Comparison of ENCODE assay signal across 26 cellular contexts in the genomic region with DNA sequence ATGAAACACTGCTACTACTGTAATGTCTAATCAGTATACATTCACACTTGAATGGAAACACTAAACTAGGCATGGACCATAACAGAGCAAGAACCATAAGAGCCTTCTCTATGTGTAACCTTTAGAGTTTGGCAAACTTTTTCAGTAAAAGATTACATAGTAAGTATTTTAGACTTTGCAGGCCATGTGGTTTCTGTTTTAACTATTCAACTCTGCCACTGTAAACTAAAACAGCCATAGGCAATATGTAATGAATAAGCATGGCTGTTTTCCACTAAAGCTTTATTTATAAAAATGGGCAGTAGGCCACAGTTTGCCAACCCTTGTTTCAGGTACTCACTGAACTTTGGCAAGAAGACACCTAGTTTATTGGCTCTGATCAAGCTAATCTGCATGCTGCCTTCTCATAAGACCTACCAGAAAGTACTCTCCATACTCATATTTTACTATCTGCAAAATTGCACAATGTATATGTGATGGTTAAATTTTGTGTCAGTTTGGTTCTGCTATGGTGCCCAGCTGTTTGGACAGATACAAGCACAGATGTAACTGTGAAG. TPM values are rescaled to one million over a fixed set of nuclear protein-coding genes. Genes with fewer than 3 reads are reported as not detected.
DNase-seq lines count a peak whose midpoint lies in the region; ATAC-seq, FAIRE-seq and TF ChIP-seq lines count a peak whose summit lies in the region.
"Had no signal": no experiment of that assay in that cellular context is flagged by ENCODE, and none has a peak within 500 bp of the region (broad histone marks: within the 10 kb centered on the region; RNA-seq: fewer than 3 reads in every experiment).

No MANE protein-coding gene starts in this region.

- H2AK9ac ChIP-seq in IMR-90 (replicated peaks; ENCODE audit: low read depth, low read length, poor library complexity) = no peak overlapping the region

- H2AK5ac ChIP-seq in IMR-90 (ENCODE audit: low read depth, low read length) = no peak overlapping the region

- H2BK20ac ChIP-seq in IMR-90 (ENCODE audit: low read depth, low read length) = no peak overlapping the region

- CTCF ChIA-PET in IMR-90 (lab: Yijun Ruan, JAX) = no interaction called here

- BruUV-seq in IMR-90 (replicated peaks; lab: Mats Ljungman, UMichigan) = no TSS peak

- no peak for FAIRE-seq in astrocyte (lab: Jason Lieb, UNC)
- FAIRE-seq: GM12892, keratinocyte, TTC549 had no signal

- H3K36me3 ChIP-seq in IMR-90 (ENCODE audit: control insufficient read depth, insufficient read depth, low read length) (peaks cover 4% of the 10 kb centered on the region), astrocyte (ENCODE audit: insufficient read depth, low read length) (peaks cover 5% of the 10 kb centered on the region), right lobe of liver (no peaks in the 10 kb centered on the region), suprapubic skin (peaks cover 4% of the 10 kb centered on the region)
- H3K36me3 ChIP-seq: stomach had no signal

- intact Hi-C loops in IMR-90 (cut with micrococcal nuclease) (no loop called here), right lobe of liver (cut with DNase I) (no loop called here)

- H2BK5ac ChIP-seq in IMR-90 (ENCODE audit: low read depth, low read length, poor library complexity, severe bottlenecking) = no peak overlapping the region

- H3K27ac ChIP-seq in IMR-90 (ENCODE audit: insufficient read depth, low read length) = peak overlapping the region; percentile 29; the same call in 1 of the 2 replicates
- H3K27ac ChIP-seq in astrocyte (ENCODE audit: low read depth, low read length) = no peak overlapping the region
- no peak overlapping the region for H3K27ac ChIP-seq in right lobe of liver
- H3K27ac ChIP-seq in suprapubic skin = peak overlapping the region; percentile 38
- H3K27ac ChIP-seq: GM23248, HL-60, parathyroid adenoma had no signal

- H2BK15ac ChIP-seq in IMR-90 (ENCODE audit: low read depth, low read length) = no peak overlapping the region

- H3K56ac ChIP-seq in IMR-90 (ENCODE audit: extremely low read depth, insufficient read depth, low read length) = no peak overlapping the region

- H3K4me1 Mint-ChIP-seq in astrocyte (ENCODE audit: low read depth, unreplicated experiment) = peaks cover 56% of the 10 kb centered on the region
- H3K4me1 Mint-ChIP-seq in stimulated activated naive B cell treated with anti-CD40 and anti-IgM and Interleukin-4, amounts not matched to agents 10 μg/mL and 1 μg/mL and 100 μg/mL, for 72 hours = peaks cover 0 to 7% of the 10 kb centered on the region in 2 donors
- H3K4me1 Mint-ChIP-seq: activated T-helper 17 cell treated with anti-CD3 and anti-CD28 coated beads, Interleukin-2, amount 50 U/mL, for 72 hours; naive thymus-derived CD8-positive, alpha-beta T cell had no signal

- H2AFZ ChIP-seq in IMR-90 (replicated peaks; ENCODE audit: low read length, poor library complexity) = no peak overlapping the region
- H2AFZ ChIP-seq in astrocyte (ENCODE audit: low read depth, low read length) = no peak overlapping the region
- H2AFZ ChIP-seq: GM23248, parathyroid adenoma had no signal

- no peak for TF ChIP-seq EP300 in suprapubic skin (IDR thresholded peaks at IDR 0.05)

- peak overlapping the region; percentile 17; the same call in 1 of the 2 replicates for H3K23ac ChIP-seq in IMR-90 (ENCODE audit: low read depth, low read length)

- H3K14ac ChIP-seq in IMR-90 (replicated peaks; ENCODE audit: low read depth, low read length) = no peak overlapping the region

- no peak overlapping the region for H4K91ac ChIP-seq in IMR-90 (ENCODE audit: insufficient read depth, low read depth, low read length)

- peaks cover 12% of the 10 kb centered on the region for H3K36me3 Mint-ChIP-seq in astrocyte (ENCODE audit: low read depth, unreplicated experiment)
- no peaks in the 10 kb centered on the region for H3K36me3 Mint-ChIP-seq in stimulated activated naive B cell treated with anti-CD40 and anti-IgM and Interleukin-4, amounts not matched to agents 10 μg/mL and 1 μg/mL and 100 μg/mL, for 72 hours
- H3K36me3 Mint-ChIP-seq: activated CD8-positive, alpha-beta memory T cell treated with anti-CD3 and anti-CD28 coated beads, Interleukin-2, amount 10 ng/mL, durations not matched to agents 7 days and 5 days; activated naive CD8-positive, alpha-beta T cell treated with anti-CD3 and anti-CD28 coated beads, Interleukin-2, amount 10 ng/mL, durations not matched to agents 7 days and 5 days; brain; CD8-positive, alpha-beta T cell; naive thymus-derived CD8-positive, alpha-beta T cell; T-cell had no signal

- no peak overlapping the region for H3K4me3 ChIP-seq in IMR-90 (ENCODE audit: insufficient read depth, low read depth, low read length)
- H3K4me3 ChIP-seq in astrocyte (ENCODE audit: insufficient read depth, low read depth, low read length) = no peak overlapping the region
- no peak overlapping the region for H3K4me3 ChIP-seq in right lobe of liver
- H3K4me3 ChIP-seq in suprapubic skin = no peak overlapping the region
- H3K4me3 ChIP-seq: GM23248, stomach had no signal

- POLR2A ChIA-PET in IMR-90 (lab: Charles Lee; ENCODE audit: unreplicated experiment) = no interaction called here

- no peak overlapping the region for H2BK120ac ChIP-seq in IMR-90 (ENCODE audit: low read depth, low read length)

- H3K79me1 ChIP-seq in IMR-90 (ENCODE audit: low read depth in 1 of 2, low read length in 2 of 2) = peaks cover 33 to 67% of the 10 kb centered on the region in 2 experiments

- no peak overlapping the region for H3K4ac ChIP-seq in IMR-90 (ENCODE audit: low read depth, low read length)

- dilution Hi-C loops in IMR-90 (cut with HindIII; ENCODE audit: low sequenced_read_pairs, unreplicated experiment) = no loop called here

- peaks cover 21% of the 10 kb centered on the region for H3K4me1 ChIP-seq in IMR-90 (ENCODE audit: control insufficient read depth, insufficient read depth, low read length)
- peaks cover 37% of the 10 kb centered on the region for H3K4me1 ChIP-seq in astrocyte (ENCODE audit: insufficient read depth, low read length)
- peaks cover 0 to 31% (median 12%) of the 10 kb centered on the region in 4 donors for H3K4me1 ChIP-seq in right lobe of liver
- peaks cover 62% of the 10 kb centered on the region for H3K4me1 ChIP-seq in suprapubic skin
- H3K4me1 ChIP-seq: parathyroid adenoma had no signal

- DNase-seq in IMR-90 (peak; percentile 42), astrocyte (ENCODE audit: low read depth) (no peak), right lobe of liver (no peak), suprapubic skin (ENCODE audit: low spot score in 2 of 2) (no peak), nucleus accumbens (lab: John Stamatoyannopoulos, UW) (no peak)
- no peak for DNase-seq in stimulated activated naive B cell treated with anti-CD40 and anti-IgM and Interleukin-4, amounts not matched to agents 10 μg/mL and 1 μg/mL and 100 μg/mL, for 72 hours
- DNase-seq: activated CD4-positive, alpha-beta T cell treated with anti-CD3 and anti-CD28 coated beads for 48 hours; activated CD8-positive, alpha-beta memory T cell treated with anti-CD3 and anti-CD28 coated beads, Interleukin-2, amount 10 ng/mL, durations not matched to agents 7 days and 5 days; activated naive CD8-positive, alpha-beta T cell treated with anti-CD3 and anti-CD28 coated beads, Interleukin-2, amount 10 ng/mL, durations not matched to agents 7 days and 5 days; CD8-positive, alpha-beta T cell; GM23248; mesendoderm; naive thymus-derived CD8-positive, alpha-beta T cell; NCI-H774; SHP77 treated with DMSO at 0.1 percent for 48 hours; stimulated activated CD4-positive, alpha-beta T cell treated with anti-CD3 and anti-CD28 coated beads, Interleukin-4, amount 100 ng/mL, for 1 hour; stomach; T-cell had no signal

- TF ChIP-seq RAD21 in IMR-90 (IDR thresholded peaks at IDR 0.05; ENCODE audit: low read length) = no peak

- H3K27ac Mint-ChIP-seq in astrocyte (ENCODE audit: unreplicated experiment) = peak overlapping the region; percentile 54
- H3K27ac Mint-ChIP-seq in stimulated activated naive B cell treated with anti-CD40 and anti-IgM and Interleukin-4, amounts not matched to agents 10 μg/mL and 1 μg/mL and 100 μg/mL, for 72 hours = no peak overlapping the region
- H3K27ac Mint-ChIP-seq: activated CD8-positive, alpha-beta memory T cell treated with anti-CD3 and anti-CD28 coated beads, Interleukin-2, amount 10 ng/mL, durations not matched to agents 7 days and 5 days; activated naive CD8-positive, alpha-beta T cell treated with anti-CD3 and anti-CD28 coated beads, Interleukin-2, amount 10 ng/mL, durations not matched to agents 7 days and 5 days; activated T-helper 17 cell treated with anti-CD3 and anti-CD28 coated beads, Interleukin-2, amount 50 U/mL, for 72 hours; CD8-positive, alpha-beta T cell; naive thymus-derived CD8-positive, alpha-beta T cell; T-cell had no signal

- TF ChIP-seq POLR2A in IMR-90 (IDR thresholded peaks at IDR 0.05; ENCODE audit: low read depth, low read length) (no peak), right lobe of liver (IDR thresholded peaks at IDR 0.05) (no peak), suprapubic skin (IDR thresholded peaks at IDR 0.05) (no peak)

- H3K9me3 Mint-ChIP-seq in astrocyte (ENCODE audit: unreplicated experiment) = no peaks in the 10 kb centered on the region
- no peaks in the 10 kb centered on the region for H3K9me3 Mint-ChIP-seq in stimulated activated naive B cell treated with anti-CD40 and anti-IgM and Interleukin-4, amounts not matched to agents 10 μg/mL and 1 μg/mL and 100 μg/mL, for 72 hours
- H3K9me3 Mint-ChIP-seq: activated naive CD8-positive, alpha-beta T cell treated with anti-CD3 and anti-CD28 coated beads, Interleukin-2, amount 10 ng/mL, durations not matched to agents 7 days and 5 days; activated T-helper 17 cell treated with anti-CD3 and anti-CD28 coated beads, Interleukin-2, amount 50 U/mL, for 72 hours; brain; CD8-positive, alpha-beta T cell; naive thymus-derived CD8-positive, alpha-beta T cell; T-cell had no signal

- H3K27me3 ChIP-seq in IMR-90 (ENCODE audit: control insufficient read depth, insufficient read depth, low read length) (no peaks in the 10 kb centered on the region), astrocyte (ENCODE audit: insufficient read depth, low read length) (no peaks in the 10 kb centered on the region), right lobe of liver (no peaks in the 10 kb centered on the region), suprapubic skin (no peaks in the 10 kb centered on the region)
- H3K27me3 ChIP-seq: stomach had no signal

- in situ Hi-C loops in IMR-90 (cut with MboI; ENCODE audit: low sequenced_read_pairs) = no loop called here

- H3K9ac ChIP-seq in IMR-90 (ENCODE audit: low read depth, low read length) = no peak overlapping the region
- no peak overlapping the region for H3K9ac ChIP-seq in astrocyte (ENCODE audit: low read length)
- H3K9ac ChIP-seq: GM23248, parathyroid adenoma had no signal

- peak; percentile 19 for ATAC-seq in IMR-90 (ENCODE audit: low read depth)
- peak; percentile 49 to 72 (median 64) for ATAC-seq in right lobe of liver
- ATAC-seq in GM18870 (IDR thresholded peaks at IDR 0.05; ENCODE audit: unreplicated experiment) = no peak
- no peak for ATAC-seq in stimulated activated naive B cell treated with anti-CD40 and anti-IgM and Interleukin-4, amounts not matched to agents 10 μg/mL and 1 μg/mL and 100 μg/mL, for 72 hours (replicated peaks)
- ATAC-seq: activated CD8-positive, alpha-beta memory T cell treated with anti-CD3 and anti-CD28 coated beads, Interleukin-2, amount 10 ng/mL, durations not matched to agents 7 days and 5 days; activated T-helper 17 cell treated with anti-CD3 and anti-CD28 coated beads, Interleukin-2, amount 50 U/mL, for 72 hours; CD8-positive, alpha-beta T cell; naive thymus-derived CD8-positive, alpha-beta T cell; T-cell had no signal

- no peak overlapping the region for H3K18ac ChIP-seq in IMR-90 (ENCODE audit: low read depth, low read length)

- peaks cover 14% of the 10 kb centered on the region for H3K9me1 ChIP-seq in IMR-90 (ENCODE audit: insufficient read depth, low read length)

- TF ChIP-seq CTCF in IMR-90 (conservative IDR thresholded peaks at IDR 0.05; ENCODE audit: low read depth, low read length) (no peak), astrocyte (IDR thresholded peaks at IDR 0.05; ENCODE audit: insufficient read depth, low read depth, low read length) (no peak), right lobe of liver (IDR thresholded peaks at IDR 0.05) (no peak), suprapubic skin (IDR thresholded peaks at IDR 0.05) (no peak)

- H3K9me3 ChIP-seq in IMR-90 (ENCODE audit: control insufficient read depth, insufficient read depth, low read length) (no peaks in the 10 kb centered on the region), astrocyte (ENCODE audit: insufficient read depth, low read depth, low read length) (no peaks in the 10 kb centered on the region), right lobe of liver (no peaks in the 10 kb centered on the region), suprapubic skin (no peaks in the 10 kb centered on the region)
- H3K9me3 ChIP-seq: stomach had no signal

- H4K5ac ChIP-seq in IMR-90 (ENCODE audit: low read depth, low read length) = no peak overlapping the region

- H4K20me1 ChIP-seq in IMR-90 (ENCODE audit: insufficient read depth, low read length) = peaks cover 58% of the 10 kb centered on the region
- H4K20me1 ChIP-seq in astrocyte (ENCODE audit: insufficient read depth, low read length) = peaks cover 13% of the 10 kb centered on the region

- H3K27me3 Mint-ChIP-seq in astrocyte (ENCODE audit: low read depth, unreplicated experiment) = no peaks in the 10 kb centered on the region
- peaks cover 7 to 16% of the 10 kb centered on the region in 2 donors for H3K27me3 Mint-ChIP-seq in stimulated activated naive B cell treated with anti-CD40 and anti-IgM and Interleukin-4, amounts not matched to agents 10 μg/mL and 1 μg/mL and 100 μg/mL, for 72 hours

- H4K8ac ChIP-seq in IMR-90 (ENCODE audit: low read depth in 2 of 2, low read length in 2 of 2) = no peak overlapping the region

- H3K4me3 Mint-ChIP-seq in astrocyte (ENCODE audit: unreplicated experiment) = no peak overlapping the region
- H3K4me3 Mint-ChIP-seq in stimulated activated naive B cell treated with anti-CD40 and anti-IgM and Interleukin-4, amounts not matched to agents 10 μg/mL and 1 μg/mL and 100 μg/mL, for 72 hours = no peak overlapping the region
- H3K4me3 Mint-ChIP-seq: activated CD8-positive, alpha-beta memory T cell treated with anti-CD3 and anti-CD28 coated beads, Interleukin-2, amount 10 ng/mL, durations not matched to agents 7 days and 5 days; activated naive CD8-positive, alpha-beta T cell treated with anti-CD3 and anti-CD28 coated beads, Interleukin-2, amount 10 ng/mL, durations not matched to agents 7 days and 5 days; activated T-helper 17 cell treated with anti-CD3 and anti-CD28 coated beads, Interleukin-2, amount 50 U/mL, for 72 hours; brain; CD8-positive, alpha-beta T cell; naive thymus-derived CD8-positive, alpha-beta T cell; T-cell had no signal

- peaks cover 88% of the 10 kb centered on the region for H3K79me2 ChIP-seq in astrocyte (ENCODE audit: insufficient read depth, low read length)

- H3K4me2 ChIP-seq in IMR-90 (ENCODE audit: low read depth, low read length) = peak overlapping the region; percentile 17; the same call in 1 of the 2 replicates
- H3K4me2 ChIP-seq in astrocyte (ENCODE audit: low read length) = no peak overlapping the region

RNA-seq across cellular contexts. Expression of gene UACA, which starts 46.0 kb away (rescaled TPM):
- 505 and 507 TPM in 2 replicates for total RNA-seq in IMR-90 (2012; rRNA removed)
- polyA plus RNA-seq in IMR-90 (2012; rRNA removed) = 127 and 156 TPM in 2 replicates
- 34.2 and 47.8 TPM in 2 replicates for polyA plus RNA-seq in IMR-90 (2012; cell fraction: cytosol; rRNA removed)
- 121 and 277 TPM in 2 replicates for polyA plus RNA-seq in IMR-90 (2012; cell fraction: nucleus; rRNA removed; ENCODE audit: low replicate concordance)
- 168 and 200 TPM in 2 replicates for total RNA-seq in astrocyte
- total RNA-seq in right lobe of liver = 10 to 100 TPM; 10.1 to 22.3 (median 14.4) TPM
- 10 to 100 TPM; 23.4 to 97.8 (median 27.2) TPM for total RNA-seq in suprapubic skin

Comparison
In these comparisons a context has a peak if more than half of its experiments do, and no peak if none do; other contexts are left out.
1. ATAC-seq: peak in IMR-90 (single experiment) and right lobe of liver (4 of 4); none in GM18870 (single experiment) and stimulated activated naive B cell treated with anti-CD40 and anti-IgM and Interleukin-4, amounts not matched to agents 10 μg/mL and 1 μg/mL and 100 μg/mL, for 72 hours (0 of 2).
2. H3K27ac ChIP-seq: peak in IMR-90 (single experiment) and suprapubic skin (single experiment); none in astrocyte (single experiment) and right lobe of liver (0 of 3).